ENCODE assay signal across 8 cellular contexts in genomic region chr7:101163281-101164070, GRCh38.
A peak's percentile ranks its signal among the peaks of the same experiment; 100 is the strongest.
DNase-seq lines count a peak whose midpoint lies in the region; TF ChIP-seq lines count a peak whose summit lies in the region.

No MANE protein-coding gene starts in this region.

- no peaks in the 10 kb centered on the region for H3K79me2 ChIP-seq in MM.1S (ENCODE audit: low read length)

- no peak for TF ChIP-seq CTCF in MM.1S (IDR thresholded peaks at IDR 0.05; ENCODE audit: low read length)
- no peak for TF ChIP-seq CTCF in VCaP (conservative IDR thresholded peaks at IDR 0.05)
- TF ChIP-seq CTCF in GM10266 (IDR thresholded peaks at IDR 0.05; ENCODE audit: control insufficient read depth, insufficient read depth, low read depth, missing control alignments), result no peak

- no peaks in the 10 kb centered on the region for H3F3A ChIP-seq in MM.1S (ENCODE audit: insufficient read depth, low read length)

- no peak overlapping the region for H2AFZ ChIP-seq in MM.1S (ENCODE audit: low read length)

- DNase-seq in NCI-H82 (lab: John Stamatoyannopoulos, UW), result peak; percentile 59
- DNase-seq in NCI-H82 treated with DMSO at 0.1 percent for 48 hours (lab: John Stamatoyannopoulos, UW; ENCODE audit: unreplicated experiment), result no peak
- DNase-seq in MM.1S, result no peak
- peak; percentile 50 for DNase-seq in glomerular visceral epithelial cell (ENCODE audit: extremely low spot score)
- DNase-seq in dedifferentiated amniotic fluid mesenchymal stem cell (ENCODE audit: extremely low spot score), result no peak
- DNase-seq in GM10266 (ENCODE audit: extremely low spot score), result no peak

- H3K27ac ChIP-seq in MM.1S (ENCODE audit: low read length) (no peak overlapping the region), VCaP (peak overlapping the region; percentile 98), skin epidermis (no peak overlapping the region)

- no peaks in the 10 kb centered on the region for H3K9me3 ChIP-seq in MM.1S (replicated peaks; ENCODE audit: insufficient read depth, low read length)

- H3K9ac ChIP-seq in MM.1S (ENCODE audit: low read length), result no peak overlapping the region

- peak overlapping the region; percentile 22; the same call in 1 of the 2 replicates for H3K4me3 ChIP-seq in MM.1S (ENCODE audit: low read length)
- H3K4me3 ChIP-seq in skin epidermis, result peak overlapping the region in 6 of 7 experiments; percentile 12 to 34 (median 28)

- H3K27me3 ChIP-seq in MM.1S (replicated peaks; ENCODE audit: insufficient read depth, low read length), result peaks cover 49% of the 10 kb centered on the region

- H3K4me1 ChIP-seq in MM.1S (ENCODE audit: low read length), result peaks cover 5% of the 10 kb centered on the region; the same call in 1 of the 2 replicates

- H4K20me1 ChIP-seq in MM.1S (ENCODE audit: insufficient read depth, low read length), result no peaks in the 10 kb centered on the region

- no peaks in the 10 kb centered on the region for H3K9me2 ChIP-seq in MM.1S (replicated peaks; ENCODE audit: insufficient read depth, low read length)

- no peaks in the 10 kb centered on the region for H3K36me3 ChIP-seq in MM.1S (replicated peaks; ENCODE audit: insufficient read depth, low read length)

- H3K4me2 ChIP-seq in MM.1S (ENCODE audit: low read depth, low read length), result peak overlapping the region; percentile 55; the same call in 1 of the 2 replicates

Comparison
In these comparisons a context has a peak if more than half of its experiments do, and no peak if none do; other contexts are left out.
1. DNase-seq: peak in NCI-H82 (single experiment) and glomerular visceral epithelial cell (single experiment); none in NCI-H82 treated with DMSO at 0.1 percent for 48 hours (single experiment), MM.1S (single experiment), dedifferentiated amniotic fluid mesenchymal stem cell (single experiment) and GM10266 (single experiment).